Comparison of ENCODE assay signal across 15 cellular contexts in genomic region chr1:80392529-80392928, GRCh38.
DNase-seq lines count a peak whose midpoint lies in the region; ATAC-seq and TF ChIP-seq lines count a peak whose summit lies in the region.
"Had no signal": no experiment of that assay in that cellular context is flagged by ENCODE, and none has a peak within 500 bp of the region (broad histone marks: within the 10 kb centered on the region; RNA-seq: fewer than 3 reads in every experiment).

No MANE protein-coding gene starts in this region.

- no peak overlapping the region for H3K4me2 ChIP-seq in PC-3 (ENCODE audit: low read length)
- no peak overlapping the region for H3K4me2 ChIP-seq in mesenchymal stem cell (ENCODE audit: low read length, poor library complexity, severe bottlenecking)

- H3K9me3 ChIP-seq in PC-3 (ENCODE audit: low read length): no peaks in the 10 kb centered on the region; the same call in 1 of the 2 replicates
- H3K9me3 ChIP-seq in mesenchymal stem cell (ENCODE audit: control insufficient read depth, low read length): peaks cover 12% of the 10 kb centered on the region
- H3K9me3 ChIP-seq in WERI-Rb-1 (ENCODE audit: severe bottlenecking): no peaks in the 10 kb centered on the region
- H3K9me3 ChIP-seq: body of pancreas had no signal

- no peak overlapping the region for H3K9ac ChIP-seq in PC-3 (ENCODE audit: low read length)
- no peak overlapping the region for H3K9ac ChIP-seq in mesenchymal stem cell (ENCODE audit: low read length)

- H3K23ac ChIP-seq in mesenchymal stem cell (ENCODE audit: low read length in 2 of 2): no peak overlapping the region

- no peak overlapping the region for H4K8ac ChIP-seq in mesenchymal stem cell (ENCODE audit: low read length)

- H2BK120ac ChIP-seq in mesenchymal stem cell (ENCODE audit: low read depth, low read length): no peak overlapping the region

- H2AFZ ChIP-seq in PC-3 (ENCODE audit: low read length): no peak overlapping the region
- no peak overlapping the region for H2AFZ ChIP-seq in mesenchymal stem cell (ENCODE audit: low read depth, low read length)

- H3F3A ChIP-seq in PC-3 (ENCODE audit: low read length, unreplicated experiment): no peaks in the 10 kb centered on the region

- no peaks in the 10 kb centered on the region for H4K20me1 ChIP-seq in PC-3 (ENCODE audit: low read length)

- no peak overlapping the region for H3K18ac ChIP-seq in mesenchymal stem cell (ENCODE audit: low read depth in 1 of 2, low read length in 2 of 2)

- H3K9me2 ChIP-seq in PC-3 (replicated peaks; ENCODE audit: low read length): no peaks in the 10 kb centered on the region

- no peak overlapping the region for H2BK12ac ChIP-seq in mesenchymal stem cell (ENCODE audit: low read length in 2 of 2)

- H2AK5ac ChIP-seq in mesenchymal stem cell (ENCODE audit: low read length, severe bottlenecking): no peak overlapping the region

- BruUV-seq in PC-3 (replicated peaks; lab: Mats Ljungman, UMichigan): no TSS peak

- no peak overlapping the region for H2BK5ac ChIP-seq in mesenchymal stem cell (ENCODE audit: low read depth, low read length, poor library complexity, severe bottlenecking)

- CTCF ChIA-PET in PC-3 (lab: Charles Lee): no interaction called here

- no peaks in the 10 kb centered on the region for H3K79me2 ChIP-seq in PC-3 (ENCODE audit: low read length)

- H3K79me1 ChIP-seq in mesenchymal stem cell (replicated peaks; ENCODE audit: low read length, poor library complexity, severe bottlenecking): no peaks in the 10 kb centered on the region

- H2BK15ac ChIP-seq in mesenchymal stem cell (ENCODE audit: low read depth, poor library complexity, severe bottlenecking): no peak overlapping the region

- H3K14ac ChIP-seq in mesenchymal stem cell (ENCODE audit: low read length in 2 of 2): no peak overlapping the region

- H3K4ac ChIP-seq in mesenchymal stem cell (ENCODE audit: low read depth in 1 of 2, low read length in 2 of 2): no peak overlapping the region

- DNase-seq in HCEC 1CT: peak; percentile 68
- peak; percentile 81 for DNase-seq in PC-3
- peak; percentile 56 for DNase-seq in epithelial cell of prostate (ENCODE audit: low read depth, low spot score)
- DNase-seq in mesenchymal stem cell: peak; percentile 9
- no peak for DNase-seq in WERI-Rb-1
- DNase-seq in iPS-NIHi11 (ENCODE audit: low spot score): no peak
- no peak for DNase-seq in stimulated activated CD4-positive, alpha-beta T cell treated with anti-CD3 and anti-CD28 coated beads, Interleukin-4, amount 100 ng/mL, for 4 hours
- DNase-seq: activated CD8-positive, alpha-beta T cell treated with anti-CD3 and anti-CD28 coated beads, Interleukin-2, amount 10 ng/mL, durations not matched to agents 7 days and 5 days; activated T-cell treated with anti-CD3 and anti-CD28 coated beads, Interleukin-2, amount 50 U/mL, for 4 hours; body of pancreas; heart left ventricle; mesendoderm; spleen had no signal

- no peak overlapping the region for H4K91ac ChIP-seq in mesenchymal stem cell (ENCODE audit: low read length)

- no peak for TF ChIP-seq CTCF in PC-3 (conservative IDR thresholded peaks at IDR 0.05; ENCODE audit: low read depth, low read length)
- TF ChIP-seq CTCF in WERI-Rb-1 (IDR thresholded peaks at IDR 0.05; ENCODE audit: low read depth, low read length): no peak

- 0 out of 2 replicates have a peak overlapping the region, but pooled peaks have one; percentile 12 for H3K27ac ChIP-seq in PC-3 (ENCODE audit: low read length)
- peak overlapping the region; percentile 44 for H3K27ac ChIP-seq in epithelial cell of prostate
- no peak overlapping the region for H3K27ac ChIP-seq in mesenchymal stem cell (ENCODE audit: low read length, poor library complexity, severe bottlenecking)
- H3K27ac ChIP-seq in WERI-Rb-1: no peak overlapping the region
- H3K27ac ChIP-seq: body of pancreas, heart left ventricle, spleen, thoracic aorta had no signal

- H3K27me3 ChIP-seq in PC-3 (ENCODE audit: low read length): no peaks in the 10 kb centered on the region
- H3K27me3 ChIP-seq in mesenchymal stem cell (ENCODE audit: control insufficient read depth in 1 of 2, insufficient read depth in 1 of 2, low read length in 2 of 2): no peaks in the 10 kb centered on the region
- no peaks in the 10 kb centered on the region for H3K27me3 ChIP-seq in WERI-Rb-1 (ENCODE audit: insufficient read depth, low read depth, severe bottlenecking)
- H3K27me3 ChIP-seq: body of pancreas, heart left ventricle, spleen had no signal

- POLR2A ChIA-PET in PC-3 (lab: Charles Lee; ENCODE audit: unreplicated experiment): no interaction called here

- ATAC-seq in PC-3: peak; percentile 98
- ATAC-seq: activated CD8-positive, alpha-beta T cell treated with anti-CD3 and anti-CD28 coated beads, Interleukin-2, amount 10 ng/mL, durations not matched to agents 7 days and 5 days; activated naive CD4-positive, alpha-beta T cell treated with anti-CD3 and anti-CD28 coated beads, Interleukin-2, amount 50 U/mL, for 72 hours; activated T-cell treated with anti-CD3 and anti-CD28 coated beads, Interleukin-2, amount 50 U/mL, for 4 hours; body of pancreas; heart left ventricle had no signal

- 43% methylated on average over 2 of the region's 3 CpGs for whole genome bisulfite sequencing in mesenchymal stem cell

- H3K4me1 ChIP-seq in PC-3 (ENCODE audit: insufficient read depth, low read length): peaks cover 7% of the 10 kb centered on the region; the same call in 1 of the 2 replicates
- no peaks in the 10 kb centered on the region for H3K4me1 ChIP-seq in mesenchymal stem cell (ENCODE audit: control insufficient read depth, insufficient read depth, low read depth, low read length)
- H3K4me1 ChIP-seq: body of pancreas, heart left ventricle, spleen had no signal

- H3K36me3 ChIP-seq in PC-3 (ENCODE audit: low read depth, low read length) (no peaks in the 10 kb centered on the region), mesenchymal stem cell (ENCODE audit: control insufficient read depth in 1 of 2, insufficient read depth in 2 of 2, low read depth in 1 of 2, low read length in 2 of 2) (no peaks in the 10 kb centered on the region), WERI-Rb-1 (no peaks in the 10 kb centered on the region)
- H3K36me3 ChIP-seq: heart left ventricle, spleen, thoracic aorta had no signal

- intact Hi-C loops in PC-3 (cut with micrococcal nuclease): loop anchor here (5.0 kb wide), 1 partner anchor 175 kb away; no protein-coding TSS in a partner anchor

- no peak overlapping the region for H3K4me3 ChIP-seq in PC-3 (ENCODE audit: low read length)
- no peak overlapping the region for H3K4me3 ChIP-seq in mesenchymal stem cell (ENCODE audit: insufficient read depth in 1 of 2, low read depth in 1 of 2, low read length in 2 of 2)
- H3K4me3 ChIP-seq in WERI-Rb-1 (ENCODE audit: low read depth, low read length): no peak overlapping the region
- H3K4me3 ChIP-seq: body of pancreas, heart left ventricle, spleen, thoracic aorta had no signal

Comparison
In these comparisons a context has a peak if more than half of its experiments do, and no peak if none do; other contexts are left out.
1. DNase-seq: peak in HCEC 1CT (single experiment), PC-3 (single experiment), epithelial cell of prostate (single experiment) and mesenchymal stem cell (single experiment); none in WERI-Rb-1 (single experiment), iPS-NIHi11 (single experiment) and stimulated activated CD4-positive, alpha-beta T cell treated with anti-CD3 and anti-CD28 coated beads, Interleukin-4, amount 100 ng/mL, for 4 hours (0 of 2).
2. H3K27ac ChIP-seq: peak in PC-3 (single experiment) and epithelial cell of prostate (single experiment); none in mesenchymal stem cell (single experiment) and WERI-Rb-1 (single experiment).